ENCODE assay signal across 18 cellular contexts in the genomic region with DNA sequence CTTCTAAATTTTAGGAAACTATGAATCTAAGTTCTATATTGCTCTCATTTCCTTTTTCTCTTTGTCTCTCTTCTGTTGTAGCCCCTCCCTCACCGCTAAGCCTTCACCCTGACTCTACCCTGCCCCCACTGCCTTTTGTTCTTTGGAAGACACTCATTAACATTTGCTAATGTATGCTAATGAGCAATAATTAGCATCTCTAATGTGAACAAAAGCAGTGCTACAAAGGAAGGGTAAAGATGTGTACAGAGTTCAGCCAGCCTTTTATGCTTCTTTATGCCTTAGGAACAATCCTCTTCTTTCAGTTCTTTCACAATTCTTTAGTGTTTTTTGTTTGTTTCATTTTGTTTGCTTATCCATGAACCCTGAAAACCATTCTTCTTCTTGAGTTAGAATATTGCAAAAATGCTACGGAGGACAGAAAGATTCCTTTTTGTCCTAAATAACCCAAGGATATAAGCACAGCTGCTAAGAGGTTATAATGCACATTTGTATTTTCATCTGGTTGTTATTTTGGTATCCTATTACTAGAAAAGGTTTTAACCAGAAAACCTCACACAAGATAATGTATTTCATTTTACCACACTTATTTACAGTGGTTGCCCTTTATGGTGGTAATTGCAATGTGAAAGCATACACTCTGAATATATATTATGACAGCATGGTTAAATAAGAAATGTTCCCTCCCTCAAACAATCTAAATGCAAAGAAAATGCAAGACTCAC.
DNase-seq lines count a peak whose midpoint lies in the region; ATAC-seq and TF ChIP-seq lines count a peak whose summit lies in the region.
"Had no signal": no experiment of that assay in that cellular context is flagged by ENCODE, and none has a peak within 500 bp of the region (broad histone marks: within the 10 kb centered on the region; RNA-seq: fewer than 3 reads in every experiment).

No MANE protein-coding gene starts in this region.

- H3K4me1 ChIP-seq in NT2/D1 (ENCODE audit: insufficient read depth, insufficient read length) (no peaks in the 10 kb centered on the region), Peyer's patch (no peaks in the 10 kb centered on the region)

- H3K9me3 Mint-ChIP-seq in activated CD8-positive, alpha-beta memory T cell treated with anti-CD3 and anti-CD28 coated beads, Interleukin-2, amount 10 ng/mL, durations not matched to agents 7 days and 5 days (ENCODE audit: low read depth), result no peaks in the 10 kb centered on the region
- H3K9me3 Mint-ChIP-seq: activated CD4-positive, alpha-beta T cell treated with anti-CD3 and anti-CD28 coated beads, Interleukin-2, amount 10 ng/mL, durations not matched to agents 7 days and 5 days; CD4-positive, alpha-beta T cell; central memory CD8-positive, alpha-beta T cell; mesothelial cell of epicardium had no signal

- ATAC-seq in activated CD8-positive, alpha-beta memory T cell treated with anti-CD3 and anti-CD28 coated beads, Interleukin-2, amount 10 ng/mL, durations not matched to agents 7 days and 5 days, result no peak
- ATAC-seq: HCT116, sciatic nerve had no signal

- no peak for TF ChIP-seq CTCF in Peyer's patch (IDR thresholded peaks at IDR 0.05)

- CTCF ChIA-PET in activated CD8-positive, alpha-beta memory T cell treated with anti-CD3 and anti-CD28 coated beads, Interleukin-2, amount 10 ng/mL, durations not matched to agents 7 days and 5 days (lab: Charles Lee), result no interaction called here

- TF ChIP-seq POLR2A in Peyer's patch (IDR thresholded peaks at IDR 0.05), result no peak

- no peak overlapping the region for H3K9ac ChIP-seq in NT2/D1 (ENCODE audit: insufficient read length, low read depth)

- no peak overlapping the region for H3K27ac ChIP-seq in Peyer's patch

- H3K9me3 ChIP-seq in NT2/D1 (ENCODE audit: insufficient read depth, low read length), result peaks cover 27% of the 10 kb centered on the region
- no peaks in the 10 kb centered on the region for H3K9me3 ChIP-seq in Peyer's patch
- H3K9me3 ChIP-seq: tibial nerve had no signal

- no peaks in the 10 kb centered on the region for H3K36me3 ChIP-seq in NT2/D1 (ENCODE audit: insufficient read depth, insufficient read length, low read length)
- no peaks in the 10 kb centered on the region for H3K36me3 ChIP-seq in Peyer's patch
- H3K36me3 ChIP-seq: tibial nerve had no signal

- H3K36me3 Mint-ChIP-seq in activated CD8-positive, alpha-beta memory T cell treated with anti-CD3 and anti-CD28 coated beads, Interleukin-2, amount 10 ng/mL, durations not matched to agents 7 days and 5 days, result no peaks in the 10 kb centered on the region
- H3K36me3 Mint-ChIP-seq: mesothelial cell of epicardium had no signal

- no peak overlapping the region for H3K27ac Mint-ChIP-seq in activated CD8-positive, alpha-beta memory T cell treated with anti-CD3 and anti-CD28 coated beads, Interleukin-2, amount 10 ng/mL, durations not matched to agents 7 days and 5 days
- H3K27ac Mint-ChIP-seq: activated CD4-positive, alpha-beta T cell treated with anti-CD3 and anti-CD28 coated beads, Interleukin-2, amount 10 ng/mL, durations not matched to agents 7 days and 5 days; CD4-positive, alpha-beta T cell; mesothelial cell of epicardium had no signal

- H3K4me3 Mint-ChIP-seq in activated CD8-positive, alpha-beta memory T cell treated with anti-CD3 and anti-CD28 coated beads, Interleukin-2, amount 10 ng/mL, durations not matched to agents 7 days and 5 days, result no peak overlapping the region
- H3K4me3 Mint-ChIP-seq: activated CD4-positive, alpha-beta T cell treated with anti-CD3 and anti-CD28 coated beads, Interleukin-2, amount 10 ng/mL, durations not matched to agents 7 days and 5 days; CD4-positive, alpha-beta T cell; central memory CD8-positive, alpha-beta T cell; mesothelial cell of epicardium had no signal

- DNase-seq in NCI-H2081 (lab: John Stamatoyannopoulos, UW), result peak; percentile 44 to 97
- no peak for DNase-seq in NCI-H2081 treated with DMSO at 0.1 percent for 48 hours (lab: John Stamatoyannopoulos, UW)
- DNase-seq in NT2/D1 (ENCODE audit: low read depth, low spot score), result peak; percentile 70
- peak; percentile 74 for DNase-seq in iPS DF 4.7 (ENCODE audit: extremely low read depth, low spot score)
- peak; percentile 77 for DNase-seq in superior temporal gyrus (ENCODE audit: extremely low spot score)
- DNase-seq in NK-92 (lab: John Stamatoyannopoulos, UW; ENCODE audit: unreplicated experiment), result no peak
- no peak for DNase-seq in Peyer's patch
- no peak for DNase-seq in activated CD8-positive, alpha-beta memory T cell treated with anti-CD3 and anti-CD28 coated beads, Interleukin-2, amount 10 ng/mL, durations not matched to agents 7 days and 5 days
- DNase-seq: 8988T; activated CD4-positive, alpha-beta T cell treated with anti-CD3 and anti-CD28 coated beads, Interleukin-2, amount 10 ng/mL, durations not matched to agents 7 days and 5 days; activated T-cell treated with anti-CD3 and anti-CD28 coated beads, Interleukin-2, amount 50 U/mL, for 1 hour; CD4-positive, alpha-beta T cell; IMR-90 had no signal

- H3K27me3 ChIP-seq in NT2/D1 (ENCODE audit: insufficient read depth, insufficient read length) (no peaks in the 10 kb centered on the region), Peyer's patch (no peaks in the 10 kb centered on the region)
- H3K27me3 ChIP-seq: tibial nerve had no signal

- no peaks in the 10 kb centered on the region for H3K4me1 Mint-ChIP-seq in activated CD8-positive, alpha-beta memory T cell treated with anti-CD3 and anti-CD28 coated beads, Interleukin-2, amount 10 ng/mL, durations not matched to agents 7 days and 5 days
- H3K4me1 Mint-ChIP-seq: activated CD4-positive, alpha-beta T cell treated with anti-CD3 and anti-CD28 coated beads, Interleukin-2, amount 10 ng/mL, durations not matched to agents 7 days and 5 days; central memory CD8-positive, alpha-beta T cell; mesothelial cell of epicardium had no signal

- peaks cover 18% of the 10 kb centered on the region for H3K27me3 Mint-ChIP-seq in activated CD8-positive, alpha-beta memory T cell treated with anti-CD3 and anti-CD28 coated beads, Interleukin-2, amount 10 ng/mL, durations not matched to agents 7 days and 5 days

- H3K4me3 ChIP-seq in NT2/D1 (ENCODE audit: insufficient read length, low read depth), result no peak overlapping the region
- H3K4me3 ChIP-seq in Peyer's patch, result no peak overlapping the region
- H3K4me3 ChIP-seq: tibial nerve had no signal

Comparison
In these comparisons a context has a peak if more than half of its experiments do, and no peak if none do; other contexts are left out.
1. DNase-seq: peak in NCI-H2081 (2 of 2), NT2/D1 (single experiment), iPS DF 4.7 (single experiment) and superior temporal gyrus (single experiment); none in NCI-H2081 treated with DMSO at 0.1 percent for 48 hours (single experiment), NK-92 (single experiment), Peyer's patch (0 of 3) and activated CD8-positive, alpha-beta memory T cell treated with anti-CD3 and anti-CD28 coated beads, Interleukin-2, amount 10 ng/mL, durations not matched to agents 7 days and 5 days (single experiment).